ENCODE assay signal across 1 cellular context in genomic region chr6:7216941-7217621, GRCh38.
TF ChIP-seq lines count a peak whose summit lies in the region.

No MANE protein-coding gene starts in this region.

TF ChIP-seq in SK-N-SH treated with all-trans-retinoic acid at 6 μM for 48 hours, 23 proteins besides CTCF, POLR2A, EP300 and RAD21 (continued from another document):
- no peak for TF ChIP-seq TSHZ2 (CRISPR knock-in tag; IDR thresholded peaks at IDR 0.05)
- no peak for TF ChIP-seq PATZ1 (CRISPR knock-in tag; IDR thresholded peaks at IDR 0.05; ENCODE audit: borderline replicate concordance)
